In genomic region chr5:136082390-136083193, GRCh38 we compare ENCODE assay signal across 8 cellular contexts. TPM values are rescaled to one million over a fixed set of nuclear protein-coding genes. Genes with fewer than 3 reads are reported as not detected.
A peak's percentile ranks its signal among the peaks of the same experiment; 100 is the strongest.
DNase-seq lines count a peak whose midpoint lies in the region; ATAC-seq, FAIRE-seq and TF ChIP-seq lines count a peak whose summit lies in the region.

No MANE protein-coding gene starts in this region.

- DNase-seq in NCI-H2081 (lab: John Stamatoyannopoulos, UW) (peak; percentile 19 to 30), NCI-H2081 treated with DMSO at 0.1 percent for 48 hours (lab: John Stamatoyannopoulos, UW) (no peak), NCI-H2227 treated with DMSO at 0.1 percent for 48 hours (lab: John Stamatoyannopoulos, UW) (peak; percentile 20), endothelial cell of umbilical vein (ENCODE audit: low read depth, low spot score) (peak; percentile 73), naive B cell (peak; percentile 14), substantia nigra (lab: John Stamatoyannopoulos, UW) (peak in 25 of 49 donors; percentile 3 to 53 (median 21)), DMS79 treated with DMSO at 0.1 percent for 48 hours (lab: John Stamatoyannopoulos, UW) (no peak)
- peak; percentile 36 to 38 for DNase-seq in activated CD4-positive, alpha-beta T cell treated with anti-CD3 and anti-CD28 coated beads, Interleukin-2, amount 50 U/mL, for 4 hours

- no peaks in the 10 kb centered on the region for H4K20me1 ChIP-seq in endothelial cell of umbilical vein (replicated peaks; ENCODE audit: control insufficient read depth, extremely low read depth, insufficient read depth, low read length)

- H3K4me3 Mint-ChIP-seq in naive B cell, result no peak overlapping the region

- no TSS peak for BruUV-seq in endothelial cell of umbilical vein (replicated peaks; lab: Mats Ljungman, UMichigan)

- no peak overlapping the region for H3K27ac ChIP-seq in endothelial cell of umbilical vein (ENCODE audit: insufficient read depth, low read depth, low read length)
- H3K27ac ChIP-seq in substantia nigra (ENCODE audit: low read depth, low read length, poor library complexity, severe bottlenecking), result no peak overlapping the region

- H3K4me1 ChIP-seq in endothelial cell of umbilical vein (ENCODE audit: control insufficient read depth, extremely low read depth, insufficient read depth, low read length), result peaks cover 13% of the 10 kb centered on the region

- H3K9me3 Mint-ChIP-seq in naive B cell, result peaks cover 0 to 2% (median 0%) of the 10 kb centered on the region in 7 donors

- no peak overlapping the region for H3K4me3 ChIP-seq in endothelial cell of umbilical vein (replicated peaks in 1 of 3; ENCODE audit: insufficient read depth in 1 of 3, low read depth in 1 of 3, low read length in 3 of 3)

- dilution Hi-C loops in endothelial cell of umbilical vein (cut with MboI; ENCODE audit: extremely low pct_ligation_motif_present, low sequenced_read_pairs), result no loop called here

- no peaks in the 10 kb centered on the region for H3K36me3 ChIP-seq in endothelial cell of umbilical vein (ENCODE audit: control insufficient read depth in 2 of 2, extremely low read depth in 1 of 2, insufficient read depth in 2 of 2, low read length in 2 of 2)

- no peak overlapping the region for H3K4me2 ChIP-seq in endothelial cell of umbilical vein (ENCODE audit: insufficient read depth, low read length)

- TF ChIP-seq POLR2A in endothelial cell of umbilical vein (IDR thresholded peaks at IDR 0.05; ENCODE audit: low read depth, low read length), result no peak

- intact Hi-C loops in endothelial cell of umbilical vein (cut with micrococcal nuclease), result loop anchor here (1.0 to 2.0 kb wide), 7 partner anchors 20 to 195 kb away; partner anchors contain the start of gene SMAD5

- peaks cover 5 to 11% (median 11%) of the 10 kb centered on the region in 3 donors for H3K4me1 Mint-ChIP-seq in naive B cell

- no peaks in the 10 kb centered on the region for H3K9me3 ChIP-seq in endothelial cell of umbilical vein (replicated peaks; ENCODE audit: control insufficient read depth, insufficient read depth, low read length)

- ATAC-seq in naive B cell (ENCODE audit: low read depth in 2 of 2), result no peak

- H2AFZ ChIP-seq in endothelial cell of umbilical vein (ENCODE audit: low read depth, low read length), result no peak overlapping the region

- no peak overlapping the region for H3K9ac ChIP-seq in endothelial cell of umbilical vein (replicated peaks; ENCODE audit: extremely low read depth, insufficient read depth, low read length)

- peak; percentile 91 for FAIRE-seq in endothelial cell of umbilical vein (lab: Jason Lieb, UNC)

- peaks cover 14 to 18% of the 10 kb centered on the region in 2 experiments for H3K27me3 ChIP-seq in endothelial cell of umbilical vein (ENCODE audit: control insufficient read depth in 2 of 2, insufficient read depth in 2 of 2, low read length in 2 of 2)

- CTCF ChIA-PET in endothelial cell of umbilical vein (lab: Charles Lee), result interaction anchor here (0.5 to 5.6 kb wide), 44 partner anchors 16 to 208 kb away, joined by 3 to 117 read pairs (median 4); partner anchors contain the start of gene TGFBI

- no peaks in the 10 kb centered on the region for H3K9me1 ChIP-seq in endothelial cell of umbilical vein (replicated peaks; ENCODE audit: control insufficient read depth, extremely low read depth, insufficient read depth, low read length)

- H3K79me2 ChIP-seq in endothelial cell of umbilical vein (ENCODE audit: control insufficient read depth, insufficient read depth, low read length), result no peaks in the 10 kb centered on the region

- H3K27ac Mint-ChIP-seq in naive B cell, result no peak overlapping the region

- H3K27me3 Mint-ChIP-seq in naive B cell, result peaks cover 30 to 35% (median 31%) of the 10 kb centered on the region in 3 donors

- POLR2A ChIA-PET in endothelial cell of umbilical vein (lab: Charles Lee), result no interaction called here

- peak; percentile 78 to 87 for TF ChIP-seq CTCF in endothelial cell of umbilical vein (IDR thresholded peaks at IDR 0.05; ENCODE audit: extremely low read depth in 1 of 2, insufficient read depth in 1 of 2, low read depth in 1 of 2, low read length in 2 of 2)

- no peaks in the 10 kb centered on the region for H3K36me3 Mint-ChIP-seq in naive B cell

TF ChIP-seq in endothelial cell of umbilical vein, 7 proteins besides CTCF, POLR2A, EP300 and RAD21:
- TF ChIP-seq, protein P1, sequence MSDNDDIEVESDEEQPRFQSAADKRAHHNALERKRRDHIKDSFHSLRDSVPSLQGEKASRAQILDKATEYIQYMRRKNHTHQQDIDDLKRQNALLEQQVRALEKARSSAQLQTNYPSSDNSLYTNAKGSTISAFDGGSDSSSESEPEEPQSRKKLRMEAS (IDR thresholded peaks at IDR 0.05; ENCODE audit: insufficient read depth, insufficient read length), result no peak
- TF ChIP-seq JUN (IDR thresholded peaks at IDR 0.05; ENCODE audit: borderline replicate concordance, insufficient read depth, insufficient read length, low read depth) (no peak), EZH2 (IDR thresholded peaks at IDR 0.05; ENCODE audit: borderline replicate concordance, low read depth, low read length, severe bottlenecking) (no peak), GATA2 (IDR thresholded peaks at IDR 0.05; ENCODE audit: insufficient read depth, insufficient read length, low read depth, low read length) (no peak), FOS (IDR thresholded peaks at IDR 0.05; ENCODE audit: borderline replicate concordance, insufficient read depth, low read length) (no peak), POLR2AphosphoS5 (IDR thresholded peaks at IDR 0.05; ENCODE audit: insufficient read depth, low read depth, low read length) (no peak), MYC (IDR thresholded peaks at IDR 0.05; ENCODE audit: low read depth, low read length) (no peak)

RNA-seq across cellular contexts. Expression of gene SMAD5, which starts 50.1 kb away (rescaled TPM):
- total RNA-seq in endothelial cell of umbilical vein, result 65.4 and 66.0 TPM in 2 replicates
- polyA plus RNA-seq in endothelial cell of umbilical vein (26.0 and 27.1 TPM in 2 replicates), naive B cell (ENCODE audit: low read depth in 6 of 6) (10 to 100 TPM; 18.8 to 29.3 (median 23.9) TPM)
- polyA plus RNA-seq in endothelial cell of umbilical vein (2011; cell fraction: cytosol; rRNA removed), result 25.1 and 27.4 TPM in 2 replicates
- polyA plus RNA-seq in endothelial cell of umbilical vein (2011; cell fraction: nucleus; rRNA removed), result 29.4 and 52.4 TPM in 2 replicates
- polyA plus RNA-seq in endothelial cell of umbilical vein (2012), result 27.0 and 40.5 TPM in 2 replicates
- polyA minus RNA-seq in endothelial cell of umbilical vein, result 80.9 and 117 TPM in 2 replicates
- 60.4 TPM for polyA minus RNA-seq in endothelial cell of umbilical vein (2011; cell fraction: cytosol; rRNA and poly(A)+ RNA removed)
- polyA minus RNA-seq in endothelial cell of umbilical vein (2011; cell fraction: nucleus; rRNA and poly(A)+ RNA removed), result 53.9 and 78.1 TPM in 2 replicates

RNA-seq across cellular contexts. Expression of gene TGFBI, which starts 53.8 kb away (rescaled TPM):
- 6.5 and 8.7 TPM in 2 replicates for total RNA-seq in endothelial cell of umbilical vein
- polyA plus RNA-seq in endothelial cell of umbilical vein, result 18.0 and 18.9 TPM in 2 replicates
- 24.0 and 30.3 TPM in 2 replicates for polyA plus RNA-seq in endothelial cell of umbilical vein (2011; cell fraction: cytosol; rRNA removed)
- polyA plus RNA-seq in endothelial cell of umbilical vein (2011; cell fraction: nucleus; rRNA removed), result 25.3 and 32.0 TPM in 2 replicates
- polyA plus RNA-seq in endothelial cell of umbilical vein (2012), result 74.6 and 97.3 TPM in 2 replicates
- polyA minus RNA-seq in endothelial cell of umbilical vein, result 20.9 and 23.9 TPM in 2 replicates
- polyA minus RNA-seq in endothelial cell of umbilical vein (2011; cell fraction: cytosol; rRNA and poly(A)+ RNA removed), result 16.9 TPM
- polyA minus RNA-seq in endothelial cell of umbilical vein (2011; cell fraction: nucleus; rRNA and poly(A)+ RNA removed), result 9.4 and 11.5 TPM in 2 replicates
- 1 to 10 TPM in 3 of 6 donors, under 1 TPM in 3; 0.20 to 4.3 (median 1.2) TPM for polyA plus RNA-seq in naive B cell (ENCODE audit: low read depth in 6 of 6)

Comparison
In these comparisons a context has a peak if more than half of its experiments do, and no peak if none do; other contexts are left out.
1. DNase-seq: peak in NCI-H2081 (2 of 2), NCI-H2227 treated with DMSO at 0.1 percent for 48 hours (single experiment), activated CD4-positive, alpha-beta T cell treated with anti-CD3 and anti-CD28 coated beads, Interleukin-2, amount 50 U/mL, for 4 hours (2 of 2), endothelial cell of umbilical vein (single experiment), naive B cell (single experiment) and substantia nigra (25 of 49); none in NCI-H2081 treated with DMSO at 0.1 percent for 48 hours (single experiment) and DMS79 treated with DMSO at 0.1 percent for 48 hours (single experiment).